ENCODE assay signal across 30 cellular contexts in genomic region chr3:33481018-33481621, GRCh38.
"Had no signal": no experiment of that assay in that cellular context is flagged by ENCODE, and none has a peak within 500 bp of the region (broad histone marks: within the 10 kb centered on the region; RNA-seq: fewer than 3 reads in every experiment).

No MANE protein-coding gene starts in this region.

- H3K4me2 ChIP-seq: hepatocyte had no signal

- H3K9me3 Mint-ChIP-seq: effector memory CD8-positive, alpha-beta T cell; natural killer cell treated with Interleukin-12 subunit alpha and Interleukin-12 subunit beta and Interleukin-15 and Interleukin-18, amount 100 ng/mL, for 72 hours; stimulated activated effector memory CD8-positive, alpha-beta T cell treated with anti-CD3 and anti-CD28 coated beads, Interleukin-12 subunit alpha, Interleukin-12 subunit beta, amount 100 ng/mL, for 72 hours had no signal

- DNase-seq: cortex of kidney; effector memory CD8-positive, alpha-beta T cell; heart left ventricle; kidney; naive B cell; right lobe of liver; small intestine; stimulated activated CD4-positive, alpha-beta T cell treated with anti-CD3 and anti-CD28 coated beads, Interleukin-12 subunit alpha, Interleukin-12 subunit beta, amount 100 ng/mL, for 4 hours; stimulated activated CD4-positive, alpha-beta T cell treated with anti-CD3 and anti-CD28 coated beads, Interleukin-1b, Interleukin-23, amount 100 ng/mL, for 48 hours; stimulated activated CD4-positive, alpha-beta T cell treated with anti-CD3 and anti-CD28 coated beads, Interleukin-4, amount 100 ng/mL, for 1 hour; stimulated activated naive CD8-positive, alpha-beta T cell treated with anti-CD3 and anti-CD28 coated beads, Interleukin-15, Interleukin-2, amounts not matched to agents 100 U/mL and 50 U/mL, for 24 hours; upper lobe of right lung; uterus had no signal

- H3K27ac ChIP-seq: foreskin keratinocyte, heart left ventricle, hepatocyte, neutrophil, parathyroid adenoma, right lobe of liver, thoracic aorta, tibial nerve, upper lobe of right lung, uterus had no signal

- H3K27me3 ChIP-seq: foreskin keratinocyte, gastroesophageal sphincter, heart left ventricle, hepatocyte, neutrophil, right lobe of liver, tibial nerve, upper lobe of right lung, uterus had no signal

- H3K36me3 ChIP-seq: gastroesophageal sphincter, heart left ventricle, neutrophil, right lobe of liver, thoracic aorta, upper lobe of right lung, uterus had no signal

- H3K27ac Mint-ChIP-seq: effector memory CD8-positive, alpha-beta T cell; memory B cell; mesothelial cell of epicardium; naive B cell; natural killer cell treated with Interleukin-12 subunit alpha and Interleukin-12 subunit beta and Interleukin-15 and Interleukin-18, amount 100 ng/mL, for 72 hours; progenitor cell of endocrine pancreas; stimulated activated effector memory CD8-positive, alpha-beta T cell treated with anti-CD3 and anti-CD28 coated beads, Interleukin-12 subunit alpha, Interleukin-12 subunit beta, amount 100 ng/mL, for 72 hours had no signal

- H3K4me1 Mint-ChIP-seq: memory B cell; naive B cell; neural crest cell; stimulated activated effector memory CD8-positive, alpha-beta T cell treated with anti-CD3 and anti-CD28 coated beads, Interleukin-12 subunit alpha, Interleukin-12 subunit beta, amount 100 ng/mL, for 72 hours had no signal

- H3K9ac ChIP-seq: parathyroid adenoma had no signal

- H3K4me3 Mint-ChIP-seq: effector memory CD8-positive, alpha-beta T cell; memory B cell; mesothelial cell of epicardium; naive B cell; natural killer cell treated with Interleukin-12 subunit alpha and Interleukin-12 subunit beta and Interleukin-15 and Interleukin-18, amount 100 ng/mL, for 72 hours; neural crest cell; stimulated activated effector memory CD8-positive, alpha-beta T cell treated with anti-CD3 and anti-CD28 coated beads, Interleukin-12 subunit alpha, Interleukin-12 subunit beta, amount 100 ng/mL, for 72 hours had no signal

- H3K4me1 ChIP-seq: foreskin keratinocyte, parathyroid adenoma, upper lobe of right lung, uterus had no signal

- H3K9me3 ChIP-seq: gastroesophageal sphincter, heart left ventricle, mucosa of descending colon, neutrophil, right lobe of liver, thoracic aorta, tibial nerve, upper lobe of right lung, uterus had no signal

- H3K4me3 ChIP-seq: gastroesophageal sphincter, heart left ventricle, hepatocyte, lung, mucosa of descending colon, right lobe of liver, thoracic aorta, tibial nerve, upper lobe of right lung, uterus had no signal

- H3K27me3 Mint-ChIP-seq: effector memory CD8-positive, alpha-beta T cell; memory B cell; naive B cell; natural killer cell treated with Interleukin-12 subunit alpha and Interleukin-12 subunit beta and Interleukin-15 and Interleukin-18, amount 100 ng/mL, for 72 hours; progenitor cell of endocrine pancreas had no signal

- H3K36me3 Mint-ChIP-seq: natural killer cell treated with Interleukin-12 subunit alpha and Interleukin-12 subunit beta and Interleukin-15 and Interleukin-18, amount 100 ng/mL, for 72 hours; stimulated activated effector memory CD8-positive, alpha-beta T cell treated with anti-CD3 and anti-CD28 coated beads, Interleukin-12 subunit alpha, Interleukin-12 subunit beta, amount 100 ng/mL, for 72 hours had no signal

- H3K79me2 ChIP-seq: hepatocyte, parathyroid adenoma had no signal

- FAIRE-seq: kidney, small intestine had no signal

- ATAC-seq: effector memory CD8-positive, alpha-beta T cell; esophagus mucosa; foreskin keratinocyte; gastroesophageal sphincter; heart left ventricle; left lobe of liver; mucosa of descending colon; natural killer cell treated with Interleukin-12 subunit alpha and Interleukin-12 subunit beta and Interleukin-15 and Interleukin-18, amount 100 ng/mL, for 72 hours; stimulated activated effector memory CD8-positive, alpha-beta T cell treated with anti-CD3 and anti-CD28 coated beads, Interleukin-12 subunit alpha, Interleukin-12 subunit beta, amount 100 ng/mL, for 72 hours; stimulated activated naive CD8-positive, alpha-beta T cell treated with anti-CD3 and anti-CD28 coated beads, Interleukin-15, Interleukin-2, amounts not matched to agents 100 U/mL and 50 U/mL, for 24 hours; upper lobe of right lung had no signal

- H2AFZ ChIP-seq: hepatocyte, parathyroid adenoma had no signal
